ENCODE assay signal across 8 cellular contexts in genomic region chr10:26438534-26439269, GRCh38. TPM values are rescaled to one million over a fixed set of nuclear protein-coding genes. Genes with fewer than 3 reads are reported as not detected.
A peak's percentile ranks its signal among the peaks of the same experiment; 100 is the strongest.
DNase-seq lines count a peak whose midpoint lies in the region; ATAC-seq and TF ChIP-seq lines count a peak whose summit lies in the region.

No MANE protein-coding gene starts in this region.

- H3K27me3 ChIP-seq in ascending aorta = no peaks in the 10 kb centered on the region

- no peaks in the 10 kb centered on the region for H3K9me3 ChIP-seq in ascending aorta

- H3K36me3 ChIP-seq in ascending aorta = no peaks in the 10 kb centered on the region

- DNase-seq in T-helper 2 cell = peak; percentile 32 to 86 (median 65)
- DNase-seq in ascending aorta (ENCODE audit: low spot score in 2 of 2) = peak in 1 of 2 donors; percentile 63
- peak; percentile 65 for DNase-seq in left kidney (ENCODE audit: low read depth, low spot score)
- DNase-seq in stimulated activated CD8-positive, alpha-beta memory T cell treated with anti-CD3 and anti-CD28 coated beads, Interleukin-15, amount 100 ng/mL, for 48 hours (ENCODE audit: low read depth in 2 of 2) = peak; percentile 65 to 70
- DNase-seq in NCI-H748 treated with DMSO at 0.1 percent for 48 hours (lab: John Stamatoyannopoulos, UW) = no peak
- no peak for DNase-seq in T1000 (lab: John Stamatoyannopoulos, UW)

- ATAC-seq in GM18502 (IDR thresholded peaks at IDR 0.05; ENCODE audit: poor library complexity, unreplicated experiment) = peak; percentile 51
- ATAC-seq in HG02943 (IDR thresholded peaks at IDR 0.05; ENCODE audit: low read depth, unreplicated experiment) = peak; percentile 51

- peak overlapping the region; percentile 22 to 63 for H3K4me3 ChIP-seq in ascending aorta

- peak overlapping the region; percentile 60 to 62 for H3K27ac ChIP-seq in ascending aorta

- no peaks in the 10 kb centered on the region for H3K4me1 ChIP-seq in ascending aorta

- TF ChIP-seq CTCF in ascending aorta (IDR thresholded peaks at IDR 0.05) = no peak

- intact Hi-C loops in ascending aorta (cut with DNase I) = no loop called here

RNA-seq across cellular contexts. Expression of gene APBB1IP, which starts 0.6 kb away (rescaled TPM):
- total RNA-seq in ascending aorta = not detected

Comparison
In these comparisons a context has a peak if more than half of its experiments do, and no peak if none do; other contexts are left out.
1. DNase-seq: peak in T-helper 2 cell (5 of 5), left kidney (single experiment) and stimulated activated CD8-positive, alpha-beta memory T cell treated with anti-CD3 and anti-CD28 coated beads, Interleukin-15, amount 100 ng/mL, for 48 hours (2 of 2); none in NCI-H748 treated with DMSO at 0.1 percent for 48 hours (single experiment) and T1000 (single experiment).